ENCODE assay signal across 9 cellular contexts in genomic region chr11:122983438-122984185, GRCh38. TPM values are rescaled to one million over a fixed set of nuclear protein-coding genes. Genes with fewer than 3 reads are reported as not detected.
DNase-seq lines count a peak whose midpoint lies in the region; ATAC-seq and TF ChIP-seq lines count a peak whose summit lies in the region.
"Had no signal": no experiment of that assay in that cellular context is flagged by ENCODE, and none has a peak within 500 bp of the region (broad histone marks: within the 10 kb centered on the region; RNA-seq: fewer than 3 reads in every experiment).

No MANE protein-coding gene starts in this region.

- ATAC-seq in left ventricle myocardium superior, result no peak
- no peak for ATAC-seq in memory B cell (ENCODE audit: low read depth)
- ATAC-seq in upper lobe of left lung (ENCODE audit: low FRiP score in 2 of 2), result peak in 1 of 2 donors; percentile 26
- no peak for ATAC-seq in HG02798 (IDR thresholded peaks at IDR 0.05; ENCODE audit: poor library complexity, unreplicated experiment)
- ATAC-seq in HG02970 (IDR thresholded peaks at IDR 0.05; ENCODE audit: low FRiP score, unreplicated experiment), result no peak

- H3K4me3 ChIP-seq in cardiac muscle cell (peak overlapping the region; percentile 68), adrenal gland (peak overlapping the region in 3 of 4 donors; percentile 45 to 63 (median 45)), upper lobe of left lung (peak overlapping the region; percentile 34 to 70 (median 56))

- no peak for TF ChIP-seq POLR2A in adrenal gland (IDR thresholded peaks at IDR 0.05)
- TF ChIP-seq POLR2A in upper lobe of left lung (IDR thresholded peaks at IDR 0.05), result no peak

- no peak overlapping the region for H3K27ac ChIP-seq in cardiac muscle cell
- H3K27ac ChIP-seq in adrenal gland, result no peak overlapping the region
- H3K27ac ChIP-seq in upper lobe of left lung, result no peak overlapping the region

- H3K36me3 ChIP-seq in cardiac muscle cell, result no peaks in the 10 kb centered on the region
- no peaks in the 10 kb centered on the region for H3K36me3 ChIP-seq in adrenal gland (replicated peaks in 1 of 2)
- no peaks in the 10 kb centered on the region for H3K36me3 ChIP-seq in upper lobe of left lung

- TF ChIP-seq CTCF in cardiac muscle cell (IDR thresholded peaks at IDR 0.05; ENCODE audit: low read depth, low read length) (no peak), adrenal gland (IDR thresholded peaks at IDR 0.05) (no peak), upper lobe of left lung (IDR thresholded peaks at IDR 0.05) (no peak)

- intact Hi-C loops in left ventricle myocardium superior (cut with micrococcal nuclease), result no loop called here
- intact Hi-C loops in adrenal gland (cut with DNase I), result no loop called here

- in situ Hi-C loops in G401 (cut with HindIII; ENCODE audit: low sequenced_read_pairs), result no loop called here

- peaks cover 37% of the 10 kb centered on the region for H3K27me3 Mint-ChIP-seq in memory B cell

- no peak overlapping the region for H3K27ac Mint-ChIP-seq in memory B cell

- WGBS in adrenal gland, 4 donors, result 25 to 32% (median 29%) methylated on average over 20 to 26 of the region's 26 CpGs
- WGBS in upper lobe of left lung, 2 donors, result 11 to 12% methylated on average over 23 to 24 of the region's 26 CpGs

- no peaks in the 10 kb centered on the region for H3K9me3 Mint-ChIP-seq in memory B cell

- peaks cover 4% of the 10 kb centered on the region for H3K4me1 ChIP-seq in cardiac muscle cell (ENCODE audit: low read depth)
- H3K4me1 ChIP-seq in adrenal gland (replicated peaks in 1 of 2), result peaks cover 9 to 12% of the 10 kb centered on the region in 2 donors
- H3K4me1 ChIP-seq in upper lobe of left lung, result peaks cover 12 to 28% (median 16%) of the 10 kb centered on the region in 4 donors

- H3K4me3 Mint-ChIP-seq in memory B cell, result peak overlapping the region; percentile 37

- H3K27me3 ChIP-seq in cardiac muscle cell (peaks cover 99% of the 10 kb centered on the region), adrenal gland (peaks cover 76% of the 10 kb centered on the region), upper lobe of left lung (peaks cover 0 to 62% (median 25%) of the 10 kb centered on the region in 4 donors)

- peaks cover 12% of the 10 kb centered on the region for H3K4me1 Mint-ChIP-seq in memory B cell

- H3K9me3 ChIP-seq in cardiac muscle cell (ENCODE audit: low read depth) (no peaks in the 10 kb centered on the region), adrenal gland (replicated peaks in 1 of 3) (no peaks in the 10 kb centered on the region), upper lobe of left lung (no peaks in the 10 kb centered on the region)

- TF ChIP-seq EP300 in upper lobe of left lung (IDR thresholded peaks at IDR 0.05), result no peak

- DNase-seq in cardiac muscle cell (ENCODE audit: low read depth in 1 of 2, low spot score in 1 of 2) (no peak), left ventricle myocardium superior (no peak), adrenal gland (no peak), memory B cell (ENCODE audit: low spot score in 2 of 2) (no peak), upper lobe of left lung (no peak), G401 (ENCODE audit: low spot score) (no peak)
- DNase-seq: activated CD8-positive, alpha-beta memory T cell treated with anti-CD3 and anti-CD28 coated beads, Interleukin-2, amount 50 U/mL, for 4 hours had no signal

- no peaks in the 10 kb centered on the region for H3K36me3 Mint-ChIP-seq in memory B cell

RNA-seq across cellular contexts. Expression of gene BSX, which starts 2.0 kb away (rescaled TPM):
- total RNA-seq in cardiac muscle cell (not detected in 2 replicates), left ventricle myocardium superior (not detected), adrenal gland (not detected), upper lobe of left lung (not detected)
- polyA plus RNA-seq in cardiac muscle cell (not detected in 2 replicates), adrenal gland (not detected)
- total RNA-seq in G401 (2014; rRNA removed; shearing (Covaris generic)), result not detected in 2 replicates
